In the genomic region with DNA sequence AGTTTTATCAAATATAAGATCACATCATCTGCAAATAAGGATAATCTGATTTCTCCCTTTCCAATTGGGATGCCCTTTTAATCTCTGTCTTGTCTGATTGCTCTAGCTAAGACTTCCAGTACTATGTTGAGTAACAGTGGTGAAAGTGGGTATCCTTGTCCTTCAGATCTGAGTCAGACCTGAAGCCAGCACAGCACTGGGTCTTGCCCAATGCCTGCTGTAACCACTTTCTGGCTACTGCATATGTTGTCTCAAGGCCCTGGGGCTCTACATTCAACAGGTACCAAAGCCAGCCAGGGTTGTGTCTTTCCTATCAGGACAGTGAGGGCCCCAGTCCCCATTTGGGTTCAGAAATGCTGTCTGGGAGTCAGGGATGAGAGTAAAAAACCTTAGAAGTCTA, we compare ENCODE assay signal across 22 cellular contexts.
A peak's percentile ranks its signal among the peaks of the same experiment; 100 is the strongest.
DNase-seq lines count a peak whose midpoint lies in the region; ATAC-seq and TF ChIP-seq lines count a peak whose summit lies in the region.
"Had no signal": no experiment of that assay in that cellular context is flagged by ENCODE, and none has a peak within 500 bp of the region (broad histone marks: within the 10 kb centered on the region; RNA-seq: fewer than 3 reads in every experiment).

No MANE protein-coding gene starts in this region.

- intact Hi-C loops in activated CD4-positive, alpha-beta memory T cell treated with anti-CD3 and anti-CD28 coated beads for 36 hours (cut with micrococcal nuclease), result no loop called here
- intact Hi-C loops in sciatic nerve (cut with DNase I), result no loop called here

- TF ChIP-seq POLR2A in NB4 (IDR thresholded peaks at IDR 0.05; ENCODE audit: extremely low read depth, insufficient read length), result no peak

- H3K4me3 ChIP-seq in GM12865 (ENCODE audit: low read depth, low read length) (no peak overlapping the region), NB4 (ENCODE audit: low read depth, low read length) (no peak overlapping the region)
- H3K4me3 ChIP-seq: BLaER1 treated with 17β-estradiol and CSF1 and Interleukin-3, amounts not matched to agents 10 nM and 100 nM; GM12878; K562 had no signal

- H3K4me1 Mint-ChIP-seq in activated CD4-positive, alpha-beta memory T cell treated with anti-CD3 and anti-CD28 coated beads for 36 hours (ENCODE audit: low read depth), result no peaks in the 10 kb centered on the region
- no peaks in the 10 kb centered on the region for H3K4me1 Mint-ChIP-seq in activated CD4-positive, alpha-beta memory T cell treated with anti-CD3 and anti-CD28 coated beads, Interleukin-2, amount 10 ng/mL, durations not matched to agents 7 days and 5 days
- H3K4me1 Mint-ChIP-seq in progenitor cell of endocrine pancreas (ENCODE audit: low read depth), result no peaks in the 10 kb centered on the region

- POLR2A ChIA-PET in activated CD4-positive, alpha-beta memory T cell treated with anti-CD3 and anti-CD28 coated beads for 36 hours (lab: Charles Lee), result no interaction called here
- POLR2A ChIA-PET in activated CD4-positive, alpha-beta memory T cell treated with anti-CD3 and anti-CD28 coated beads, Interleukin-2, amount 10 ng/mL, durations not matched to agents 7 days and 5 days (lab: Charles Lee), result no interaction called here

- CTCF ChIA-PET in activated CD4-positive, alpha-beta memory T cell treated with anti-CD3 and anti-CD28 coated beads for 36 hours (lab: Charles Lee), result no interaction called here
- CTCF ChIA-PET in activated CD4-positive, alpha-beta memory T cell treated with anti-CD3 and anti-CD28 coated beads, Interleukin-2, amount 10 ng/mL, durations not matched to agents 7 days and 5 days (lab: Charles Lee), result interaction anchor here (0.6 kb wide), 1 partner anchor 644 kb away, joined by 3 read pairs; no protein-coding TSS in a partner anchor

- peaks cover 2% of the 10 kb centered on the region for H3K9me3 Mint-ChIP-seq in activated CD4-positive, alpha-beta memory T cell treated with anti-CD3 and anti-CD28 coated beads for 36 hours
- H3K9me3 Mint-ChIP-seq in activated CD4-positive, alpha-beta memory T cell treated with anti-CD3 and anti-CD28 coated beads, Interleukin-2, amount 10 ng/mL, durations not matched to agents 7 days and 5 days, result no peaks in the 10 kb centered on the region
- peaks cover 20% of the 10 kb centered on the region for H3K9me3 Mint-ChIP-seq in progenitor cell of endocrine pancreas (ENCODE audit: low read depth)

- no peak overlapping the region for H3K4me3 Mint-ChIP-seq in activated CD4-positive, alpha-beta memory T cell treated with anti-CD3 and anti-CD28 coated beads for 36 hours
- H3K4me3 Mint-ChIP-seq in activated CD4-positive, alpha-beta memory T cell treated with anti-CD3 and anti-CD28 coated beads, Interleukin-2, amount 10 ng/mL, durations not matched to agents 7 days and 5 days, result no peak overlapping the region
- no peak overlapping the region for H3K4me3 Mint-ChIP-seq in progenitor cell of endocrine pancreas (ENCODE audit: low read depth)
- H3K4me3 Mint-ChIP-seq: CD8-positive, alpha-beta T cell had no signal

- H3K27ac Mint-ChIP-seq in activated CD4-positive, alpha-beta memory T cell treated with anti-CD3 and anti-CD28 coated beads for 36 hours, result no peak overlapping the region
- H3K27ac Mint-ChIP-seq in activated CD4-positive, alpha-beta memory T cell treated with anti-CD3 and anti-CD28 coated beads, Interleukin-2, amount 10 ng/mL, durations not matched to agents 7 days and 5 days, result no peak overlapping the region
- H3K27ac Mint-ChIP-seq in progenitor cell of endocrine pancreas, result no peak overlapping the region
- H3K27ac Mint-ChIP-seq: CD8-positive, alpha-beta T cell had no signal

- TF ChIP-seq CTCF in GM12865 (IDR thresholded peaks at IDR 0.05; ENCODE audit: insufficient read depth, low read depth, low read length, missing control alignments) (no peak), NB4 (IDR thresholded peaks at IDR 0.05; ENCODE audit: low read depth, low read length) (no peak), progenitor cell of endocrine pancreas (IDR thresholded peaks at IDR 0.05; ENCODE audit: unreplicated experiment) (no peak)

- H3K27ac ChIP-seq in epithelial cell of prostate, result no peak overlapping the region
- H3K27ac ChIP-seq: BLaER1 treated with 17β-estradiol and CSF1 and Interleukin-3, amounts not matched to agents 10 nM and 100 nM had no signal

- H3K27me3 Mint-ChIP-seq in activated CD4-positive, alpha-beta memory T cell treated with anti-CD3 and anti-CD28 coated beads for 36 hours, result no peaks in the 10 kb centered on the region
- no peaks in the 10 kb centered on the region for H3K27me3 Mint-ChIP-seq in activated CD4-positive, alpha-beta memory T cell treated with anti-CD3 and anti-CD28 coated beads, Interleukin-2, amount 10 ng/mL, durations not matched to agents 7 days and 5 days
- H3K27me3 Mint-ChIP-seq in progenitor cell of endocrine pancreas, result no peaks in the 10 kb centered on the region

- peak; percentile 9 for DNase-seq in activated CD4-positive, alpha-beta memory T cell treated with anti-CD3 and anti-CD28 coated beads for 36 hours
- DNase-seq in activated CD4-positive, alpha-beta memory T cell treated with anti-CD3 and anti-CD28 coated beads, Interleukin-2, amount 10 ng/mL, durations not matched to agents 7 days and 5 days, result no peak
- DNase-seq in GM12865 (ENCODE audit: low read depth) (peak; percentile 0), NB4 (ENCODE audit: low read depth) (peak; percentile 33), epithelial cell of prostate (ENCODE audit: low read depth, low spot score) (peak; percentile 33), sciatic nerve (ENCODE audit: low spot score) (no peak), progenitor cell of endocrine pancreas (ENCODE audit: low spot score, unreplicated experiment) (no peak)
- DNase-seq: Calu3; CD8-positive, alpha-beta T cell; GF-D8; NCI-H1092 treated with DMSO at 0.1 percent for 48 hours; NCI-H2081 treated with DMSO at 0.1 percent for 48 hours; NCI-H510A; NCI-H748 treated with DMSO at 0.1 percent for 48 hours; NK-92 treated with Interleukin-12 subunit alpha and Interleukin-12 subunit beta, amount 100 ng/mL, for 24 hours; OCI-M1; RPMI8226; SHP77 treated with DMSO at 0.1 percent for 48 hours had no signal

- no peaks in the 10 kb centered on the region for H3K36me3 Mint-ChIP-seq in activated CD4-positive, alpha-beta memory T cell treated with anti-CD3 and anti-CD28 coated beads for 36 hours
- H3K36me3 Mint-ChIP-seq in activated CD4-positive, alpha-beta memory T cell treated with anti-CD3 and anti-CD28 coated beads, Interleukin-2, amount 10 ng/mL, durations not matched to agents 7 days and 5 days (ENCODE audit: low read depth), result no peaks in the 10 kb centered on the region
- no peaks in the 10 kb centered on the region for H3K36me3 Mint-ChIP-seq in progenitor cell of endocrine pancreas (ENCODE audit: insufficient read depth)
- H3K36me3 Mint-ChIP-seq: CD8-positive, alpha-beta T cell had no signal

- no peak for ATAC-seq in sciatic nerve
- no peak for ATAC-seq in HG03135 (IDR thresholded peaks at IDR 0.05; ENCODE audit: unreplicated experiment)
- ATAC-seq: CD8-positive, alpha-beta T cell; GM12878; K562 had no signal

Comparison
In these comparisons a context has a peak if more than half of its experiments do, and no peak if none do; other contexts are left out.
1. DNase-seq: peak in activated CD4-positive, alpha-beta memory T cell treated with anti-CD3 and anti-CD28 coated beads for 36 hours (single experiment), GM12865 (single experiment), NB4 (single experiment) and epithelial cell of prostate (single experiment); none in activated CD4-positive, alpha-beta memory T cell treated with anti-CD3 and anti-CD28 coated beads, Interleukin-2, amount 10 ng/mL, durations not matched to agents 7 days and 5 days (single experiment), sciatic nerve (single experiment) and progenitor cell of endocrine pancreas (single experiment).